In the genomic region with DNA sequence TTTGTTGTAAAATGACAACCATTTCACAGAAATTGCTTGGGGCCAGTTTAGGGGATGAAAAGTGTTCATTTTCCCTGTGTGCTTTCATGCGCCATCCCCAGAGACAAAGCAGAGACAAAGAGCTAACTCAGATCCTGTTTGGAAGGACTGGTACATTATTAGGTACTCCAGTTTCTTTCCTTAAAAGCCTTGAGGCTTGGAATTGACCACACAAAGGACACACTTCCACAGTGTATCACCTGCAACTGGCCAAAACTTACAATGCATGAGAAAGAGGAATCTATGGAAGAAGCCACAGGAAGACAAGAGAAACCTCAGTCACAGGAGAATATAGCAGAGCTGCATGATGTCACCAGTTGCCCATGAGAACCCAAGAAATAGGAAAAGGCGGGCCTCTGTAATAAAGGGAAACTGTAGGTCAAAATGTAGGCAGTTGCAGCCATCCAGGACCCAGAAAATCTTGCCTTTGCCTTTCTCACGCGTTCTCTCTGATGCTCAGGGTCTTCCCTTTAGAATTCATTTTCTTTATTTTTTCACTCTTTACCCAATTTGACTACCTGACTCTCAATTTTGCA, we compare ENCODE assay signal across 15 cellular contexts.
"Had no signal": no experiment of that assay in that cellular context is flagged by ENCODE, and none has a peak within 500 bp of the region (broad histone marks: within the 10 kb centered on the region; RNA-seq: fewer than 3 reads in every experiment).

No MANE protein-coding gene starts in this region.

- ATAC-seq: activated T-cell treated with anti-CD3 and anti-CD28 coated beads, Interleukin-2, amount 50 U/mL, for 72 hours; left cardiac atrium; lower lobe of right lung; natural killer cell had no signal

- H3K9me3 ChIP-seq: breast epithelium, lower lobe of right lung, thyroid gland had no signal

- H3K36me3 Mint-ChIP-seq: natural killer cell had no signal

- H3K4me1 Mint-ChIP-seq: natural killer cell had no signal

- H3K27ac ChIP-seq: breast epithelium, lower lobe of right lung, thyroid gland, WERI-Rb-1 had no signal

- H3K4me3 Mint-ChIP-seq: activated T-cell treated with anti-CD3 and anti-CD28 coated beads, Interleukin-2, amount 50 U/mL, for 72 hours; natural killer cell had no signal

- DNase-seq: activated CD4-positive, alpha-beta T cell treated with anti-CD3 and anti-CD28 coated beads, Interleukin-2, amount 50 U/mL, for 4 hours; activated effector memory CD4-positive, alpha-beta T cell treated with anti-CD3 and anti-CD28 coated beads, Interleukin-2, amount 50 U/mL, for 16 hours; activated naive CD4-positive, alpha-beta T cell treated with anti-CD3 and anti-CD28 coated beads, Interleukin-2, amount 50 U/mL, for 16 hours; activated T-cell treated with anti-CD3 and anti-CD28 coated beads, Interleukin-2, amount 50 U/mL, for 72 hours; effector CD8-positive, alpha-beta T cell; left cardiac atrium; lower lobe of right lung; natural killer cell; occipital lobe; posterior cingulate gyrus; stimulated activated CD4-positive, alpha-beta T cell treated with anti-CD3 and anti-CD28 coated beads, Interleukin-2, amount 100 ng/mL, for 24 hours; stimulated activated naive CD4-positive, alpha-beta T cell treated with Interleukin-2 at 50 U/mL for 16 hours; thyroid gland; WERI-Rb-1 had no signal

- H3K4me1 ChIP-seq: breast epithelium, lower lobe of right lung, thyroid gland had no signal

- H3K27me3 ChIP-seq: breast epithelium, thyroid gland had no signal

- H3K27ac Mint-ChIP-seq: activated T-cell treated with anti-CD3 and anti-CD28 coated beads, Interleukin-2, amount 50 U/mL, for 72 hours; natural killer cell had no signal

- H3K4me3 ChIP-seq: breast epithelium, lower lobe of right lung, thyroid gland had no signal

- H3K36me3 ChIP-seq: breast epithelium, lower lobe of right lung, thyroid gland, WERI-Rb-1 had no signal
